8 cellular contexts compared by ENCODE assay signal in genomic region chr1:23177031-23177430, GRCh38. TPM values are rescaled to one million over a fixed set of nuclear protein-coding genes. Genes with fewer than 3 reads are reported as not detected.
DNase-seq lines count a peak whose midpoint lies in the region; ATAC-seq, FAIRE-seq and TF ChIP-seq lines count a peak whose summit lies in the region.

No MANE protein-coding gene starts in this region.

- H3K27me3 Mint-ChIP-seq in natural killer cell treated with Interleukin-12 subunit alpha and Interleukin-12 subunit beta and Interleukin-15 and Interleukin-18, amount 100 ng/mL, for 72 hours = no peaks in the 10 kb centered on the region

- H4K20me1 ChIP-seq in MM.1S (ENCODE audit: insufficient read depth, low read length) = no peaks in the 10 kb centered on the region

- no peaks in the 10 kb centered on the region for H3K79me2 ChIP-seq in MM.1S (ENCODE audit: low read length)

- H3K9me3 Mint-ChIP-seq in natural killer cell treated with Interleukin-12 subunit alpha and Interleukin-12 subunit beta and Interleukin-15 and Interleukin-18, amount 100 ng/mL, for 72 hours = no peaks in the 10 kb centered on the region

- H3K27ac ChIP-seq in MM.1S (ENCODE audit: low read length) (no peak overlapping the region), duodenal mucosa (ENCODE audit: low read depth, low read length) (peak overlapping the region; percentile 57)

- no peak overlapping the region for H3K9ac ChIP-seq in MM.1S (ENCODE audit: low read length)
- peak overlapping the region; percentile 59 to 85 for H3K9ac ChIP-seq in duodenal mucosa (ENCODE audit: low read depth in 1 of 2, low read length in 2 of 2)

- H3K27me3 ChIP-seq in BJ (ENCODE audit: control insufficient read depth, insufficient read depth, low read length) = no peaks in the 10 kb centered on the region
- H3K27me3 ChIP-seq in MM.1S (replicated peaks; ENCODE audit: insufficient read depth, low read length) = peaks cover 33% of the 10 kb centered on the region
- H3K27me3 ChIP-seq in duodenal mucosa (ENCODE audit: control insufficient read depth in 1 of 2, insufficient read depth in 2 of 2, low read length in 2 of 2) = no peaks in the 10 kb centered on the region

- H3K4me2 ChIP-seq in MM.1S (ENCODE audit: low read depth, low read length) = peak overlapping the region; percentile 52; the same call in 1 of the 2 replicates

- DNase-seq in BJ (ENCODE audit: low read depth) (no peak), MM.1S (no peak), H54 (ENCODE audit: insufficient read length, low spot score) (no peak), SIG-M5 (lab: John Stamatoyannopoulos, UW) (no peak), AG08395 (ENCODE audit: low spot score) (no peak)
- no peak for DNase-seq in natural killer cell treated with Interleukin-12 subunit alpha and Interleukin-12 subunit beta and Interleukin-15 and Interleukin-18, amount 100 ng/mL, for 72 hours (ENCODE audit: low spot score)

- H3F3A ChIP-seq in MM.1S (ENCODE audit: insufficient read depth, low read length) = no peaks in the 10 kb centered on the region

- TF ChIP-seq CTCF in BJ (IDR thresholded peaks at IDR 0.05; ENCODE audit: insufficient read depth, low read depth, low read length) (no peak), MM.1S (IDR thresholded peaks at IDR 0.05; ENCODE audit: low read length) (no peak)

- H2AFZ ChIP-seq in MM.1S (ENCODE audit: low read length) = no peak overlapping the region

- H3K4me3 Mint-ChIP-seq in natural killer cell treated with Interleukin-12 subunit alpha and Interleukin-12 subunit beta and Interleukin-15 and Interleukin-18, amount 100 ng/mL, for 72 hours = peak overlapping the region; percentile 66

- no peaks in the 10 kb centered on the region for H3K9me2 ChIP-seq in MM.1S (replicated peaks; ENCODE audit: insufficient read depth, low read length)

- H3K27ac Mint-ChIP-seq in natural killer cell treated with Interleukin-12 subunit alpha and Interleukin-12 subunit beta and Interleukin-15 and Interleukin-18, amount 100 ng/mL, for 72 hours = peak overlapping the region in 1 of 2 donors; percentile 39

- H3K9me3 ChIP-seq in MM.1S (replicated peaks; ENCODE audit: insufficient read depth, low read length) (no peaks in the 10 kb centered on the region), duodenal mucosa (ENCODE audit: control insufficient read depth in 1 of 2, low read length in 2 of 2) (no peaks in the 10 kb centered on the region)

- H3K4me1 ChIP-seq in MM.1S (ENCODE audit: low read length) (no peaks in the 10 kb centered on the region), duodenal mucosa (ENCODE audit: control insufficient read depth in 1 of 2, insufficient read depth in 2 of 2, low read length in 2 of 2) (peaks cover 27% of the 10 kb centered on the region in 2 donors)

- no peak for FAIRE-seq in H54 (lab: Jason Lieb, UNC)

- POLR2A ChIA-PET in BJ (lab: Charles Lee) = no interaction called here

- CTCF ChIA-PET in BJ (lab: Yijun Ruan, JAX) = interaction anchor here (1.0 to 12.5 kb wide), 4 partner anchors 8 to 200 kb away, joined by 3 to 412 read pairs (median 12); no protein-coding TSS in a partner anchor

- no peaks in the 10 kb centered on the region for H3K36me3 Mint-ChIP-seq in natural killer cell treated with Interleukin-12 subunit alpha and Interleukin-12 subunit beta and Interleukin-15 and Interleukin-18, amount 100 ng/mL, for 72 hours

- peaks cover 9 to 22% of the 10 kb centered on the region in 2 donors for H3K4me1 Mint-ChIP-seq in natural killer cell treated with Interleukin-12 subunit alpha and Interleukin-12 subunit beta and Interleukin-15 and Interleukin-18, amount 100 ng/mL, for 72 hours (ENCODE audit: low read depth in 2 of 2)

- TF ChIP-seq POLR2A in H54 (IDR thresholded peaks at IDR 0.05; ENCODE audit: low read depth, low read length) = no peak

- H3K4me3 ChIP-seq in BJ (ENCODE audit: low read depth, low read length) (peak overlapping the region; percentile 47), MM.1S (ENCODE audit: low read length) (peak overlapping the region; percentile 43), duodenal mucosa (ENCODE audit: low read depth in 1 of 2, low read length in 2 of 2) (peak overlapping the region; percentile 62 to 82)

- ATAC-seq in natural killer cell treated with Interleukin-12 subunit alpha and Interleukin-12 subunit beta and Interleukin-15 and Interleukin-18, amount 100 ng/mL, for 72 hours = no peak
- no peak for ATAC-seq in HG03354 (IDR thresholded peaks at IDR 0.05; ENCODE audit: poor library complexity, severe bottlenecking, unreplicated experiment)

- no peaks in the 10 kb centered on the region for H3K36me3 ChIP-seq in BJ (ENCODE audit: control insufficient read depth, insufficient read depth, low read length)
- H3K36me3 ChIP-seq in MM.1S (replicated peaks; ENCODE audit: insufficient read depth, low read length) = no peaks in the 10 kb centered on the region
- H3K36me3 ChIP-seq in duodenal mucosa (ENCODE audit: control insufficient read depth in 1 of 2, insufficient read depth in 2 of 2, low read length in 2 of 2) = no peaks in the 10 kb centered on the region

RNA-seq across cellular contexts. Expression of gene LUZP1, which starts 8.4 kb away (rescaled TPM):
- 22.0 and 24.5 TPM in 2 replicates for polyA plus RNA-seq in BJ (2011; rRNA removed)
- polyA minus RNA-seq in BJ (2011; rRNA and poly(A)+ RNA removed) = 26.9 and 35.1 TPM in 2 replicates
- 10 to 100 TPM; 42.7 to 43.1 TPM for total RNA-seq in natural killer cell treated with Interleukin-12 subunit alpha and Interleukin-12 subunit beta and Interleukin-15 and Interleukin-18, amount 100 ng/mL, for 72 hours

RNA-seq across cellular contexts. Expression of gene HTR1D, which starts 40.3 kb away (rescaled TPM):
- 0.06 and 0.07 TPM in 2 replicates for polyA plus RNA-seq in BJ (2011; rRNA removed)
- polyA minus RNA-seq in BJ (2011; rRNA and poly(A)+ RNA removed) = 0.10 and 0.14 TPM in 2 replicates
- not detected for total RNA-seq in natural killer cell treated with Interleukin-12 subunit alpha and Interleukin-12 subunit beta and Interleukin-15 and Interleukin-18, amount 100 ng/mL, for 72 hours
